ENCODE assay signal across 8 cellular contexts in genomic region chr10:110207805-110208613, GRCh38. TPM values are rescaled to one million over a fixed set of nuclear protein-coding genes. Genes with fewer than 3 reads are reported as not detected.
DNase-seq lines count a peak whose midpoint lies in the region; ATAC-seq and TF ChIP-seq lines count a peak whose summit lies in the region.

No MANE protein-coding gene starts in this region.

- 0% methylated on average over 14 of the region's 57 CpGs for WGBS in mammary epithelial cell (ENCODE audit: low coverage, missing lambda C conversion rate)

- peak; percentile 57 for DNase-seq in HuH-7.5 (ENCODE audit: low spot score)
- peak in 3 of 5 experiments; percentile 33 to 64 (median 53) for DNase-seq in T-helper 2 cell
- peak; percentile 41 for DNase-seq in mammary epithelial cell
- DNase-seq in kidney tubule cell (ENCODE audit: low spot score), result peak; percentile 31
- DNase-seq in stimulated activated CD8-positive, alpha-beta memory T cell treated with anti-CD3 and anti-CD28 coated beads, Interleukin-4, amount 100 ng/mL, for 48 hours, result peak; percentile 60

- no peaks in the 10 kb centered on the region for H3K79me2 ChIP-seq in mammary epithelial cell (ENCODE audit: insufficient read depth, low read length)

- H3K4me3 ChIP-seq in GM12875 (ENCODE audit: low read depth, low read length) (peak overlapping the region; percentile 71), mammary epithelial cell (replicated peaks in 1 of 3; ENCODE audit: insufficient read depth in 1 of 3, low read depth in 2 of 3, low read length in 3 of 3) (peak overlapping the region; percentile 75 to 82 (median 80))

- CTCF ChIA-PET in mammary epithelial cell (lab: Charles Lee; ENCODE audit: low non-redundant PET), result interaction anchor here (0.6 kb wide), 2 partner anchors 70 to 72 kb away, joined by 4 to 11 read pairs; no protein-coding TSS in a partner anchor

- peak overlapping the region; percentile 33 for H3K27ac ChIP-seq in mammary epithelial cell (ENCODE audit: insufficient read depth, low read depth, low read length)

- in situ Hi-C loops in mammary epithelial cell (cut with MboI; ENCODE audit: low sequenced_read_pairs in 2 of 2), result no loop called here

- dilution Hi-C loops in mammary epithelial cell (cut with HindIII; ENCODE audit: low sequenced_read_pairs), result no loop called here

- no peaks in the 10 kb centered on the region for H3K27me3 ChIP-seq in mammary epithelial cell (ENCODE audit: insufficient read depth, low read length)

- H3K4me1 ChIP-seq in mammary epithelial cell (ENCODE audit: insufficient read depth, low read length), result peaks cover 11% of the 10 kb centered on the region

- H3K36me3 ChIP-seq in mammary epithelial cell (ENCODE audit: insufficient read depth, low read length), result no peaks in the 10 kb centered on the region

- H2AFZ ChIP-seq in mammary epithelial cell (ENCODE audit: low read depth, low read length), result peak overlapping the region; percentile 96

- H4K20me1 ChIP-seq in mammary epithelial cell (ENCODE audit: insufficient read depth, low read length), result no peaks in the 10 kb centered on the region

- intact Hi-C loops in mammary epithelial cell (cut with micrococcal nuclease), result loop anchor here (1.0 to 5.0 kb wide), 4 partner anchors 17 to 1264 kb away; no protein-coding TSS in a partner anchor

- H3K9ac ChIP-seq in mammary epithelial cell (ENCODE audit: insufficient read depth, low read length), result peak overlapping the region; percentile 56

- no TSS peak for BruUV-seq in mammary epithelial cell (replicated peaks; lab: Mats Ljungman, UMichigan)

- H3K9me3 ChIP-seq in mammary epithelial cell (replicated peaks; ENCODE audit: insufficient read depth, low read length), result no peaks in the 10 kb centered on the region

- no peak for ATAC-seq in GM21576 (IDR thresholded peaks at IDR 0.05; ENCODE audit: unreplicated experiment)
- ATAC-seq in HG03139 (IDR thresholded peaks at IDR 0.05; ENCODE audit: unreplicated experiment), result no peak

- TF ChIP-seq CTCF in GM12875 (IDR thresholded peaks at IDR 0.05; ENCODE audit: borderline replicate concordance, insufficient read depth, low read depth, low read length) (no peak), mammary epithelial cell (conservative IDR thresholded peaks at IDR 0.05 in 1 of 2, IDR thresholded peaks at IDR 0.05 in 1 of 2; ENCODE audit: extremely low read depth in 1 of 2, insufficient read depth in 1 of 2, low read depth in 1 of 2, low read length in 2 of 2) (no peak)

- peak overlapping the region; percentile 96 for H3K4me2 ChIP-seq in mammary epithelial cell (ENCODE audit: insufficient read depth, low read depth, low read length)

RNA-seq across cellular contexts. Expression of gene MXI1, which starts 0.6 kb away (rescaled TPM):
- total RNA-seq in mammary epithelial cell, result 10 to 100 TPM; 17.0 to 19.3 TPM
- polyA plus RNA-seq in mammary epithelial cell, result 10.5 TPM
- 10.4 TPM for polyA minus RNA-seq in mammary epithelial cell
